In genomic region chr12:46224401-46224800, GRCh38 we compare ENCODE assay signal across 13 cellular contexts. TPM values are rescaled to one million over a fixed set of nuclear protein-coding genes. Genes with fewer than 3 reads are reported as not detected.
DNase-seq lines count a peak whose midpoint lies in the region; ATAC-seq and TF ChIP-seq lines count a peak whose summit lies in the region.
"Had no signal": no experiment of that assay in that cellular context is flagged by ENCODE, and none has a peak within 500 bp of the region (broad histone marks: within the 10 kb centered on the region; RNA-seq: fewer than 3 reads in every experiment).

No MANE protein-coding gene starts in this region.

- peaks cover 99% of the 10 kb centered on the region for H3K36me3 Mint-ChIP-seq in activated T-cell treated with anti-CD3 and anti-CD28 coated beads, Interleukin-2, amount 50 U/mL, for 24 hours (ENCODE audit: low read depth)

- TF ChIP-seq CTCF in lower lobe of right lung (IDR thresholded peaks at IDR 0.05) (no peak), tibial nerve (IDR thresholded peaks at IDR 0.05) (no peak)

- no peaks in the 10 kb centered on the region for H3K27me3 Mint-ChIP-seq in activated T-cell treated with anti-CD3 and anti-CD28 coated beads, Interleukin-2, amount 50 U/mL, for 24 hours

- peaks cover 86% of the 10 kb centered on the region for H3K4me1 Mint-ChIP-seq in activated T-cell treated with anti-CD3 and anti-CD28 coated beads, Interleukin-2, amount 50 U/mL, for 24 hours (ENCODE audit: low read depth)
- H3K4me1 Mint-ChIP-seq: nephron progenitor cell had no signal

- peak overlapping the region; percentile 87 for H3K27ac Mint-ChIP-seq in activated T-cell treated with anti-CD3 and anti-CD28 coated beads, Interleukin-2, amount 50 U/mL, for 24 hours
- H3K27ac Mint-ChIP-seq: nephron progenitor cell had no signal

- no peak overlapping the region for H3K4me3 Mint-ChIP-seq in activated T-cell treated with anti-CD3 and anti-CD28 coated beads, Interleukin-2, amount 50 U/mL, for 24 hours
- H3K4me3 Mint-ChIP-seq: nephron progenitor cell had no signal

- H3K4me3 ChIP-seq in lower lobe of right lung: no peak overlapping the region
- H3K4me3 ChIP-seq in tibial nerve: no peak overlapping the region
- H3K4me3 ChIP-seq: cardiac muscle cell, testis had no signal

- DNase-seq in activated T-cell treated with anti-CD3 and anti-CD28 coated beads, Interleukin-2, amount 50 U/mL, for 24 hours: no peak
- DNase-seq in activated T-cell treated with anti-CD3 and anti-CD28 coated beads, Interleukin-2, amount 50 U/mL, for 48 hours: no peak
- DNase-seq in astrocyte of the hippocampus (ENCODE audit: low read depth, low spot score): peak; percentile 30
- no peak for DNase-seq in lower lobe of right lung
- peak; percentile 37 to 63 for DNase-seq in tibial nerve (ENCODE audit: low spot score in 2 of 2)
- no peak for DNase-seq in kidney tubule cell (ENCODE audit: low spot score)
- DNase-seq in DMS153 treated with DMSO at 0.1 percent for 48 hours (lab: John Stamatoyannopoulos, UW; ENCODE audit: unreplicated experiment): no peak
- DNase-seq in stimulated activated CD4-positive, alpha-beta T cell treated with anti-CD3 and anti-CD28 coated beads, Interleukin-12 subunit alpha, Interleukin-12 subunit beta, amount 100 ng/mL, for 4 hours: no peak
- DNase-seq: glutamatergic neuron, nephron progenitor cell, SHP77, testis had no signal

- H3K27ac ChIP-seq in lower lobe of right lung: no peak overlapping the region
- no peak overlapping the region for H3K27ac ChIP-seq in tibial nerve
- H3K27ac ChIP-seq: cardiac muscle cell, testis had no signal

- no peaks in the 10 kb centered on the region for H3K9me3 Mint-ChIP-seq in activated T-cell treated with anti-CD3 and anti-CD28 coated beads, Interleukin-2, amount 50 U/mL, for 24 hours
- H3K9me3 Mint-ChIP-seq: nephron progenitor cell had no signal

- intact Hi-C loops in lower lobe of right lung (cut with DNase I): no loop called here

- no peaks in the 10 kb centered on the region for H3K9me3 ChIP-seq in lower lobe of right lung
- no peaks in the 10 kb centered on the region for H3K9me3 ChIP-seq in tibial nerve
- H3K9me3 ChIP-seq: testis had no signal

- H3K4me1 ChIP-seq in lower lobe of right lung (peaks cover 40% of the 10 kb centered on the region), tibial nerve (peaks cover 0 to 22% (median 15%) of the 10 kb centered on the region in 4 donors)
- H3K4me1 ChIP-seq: testis had no signal

- ATAC-seq in lower lobe of right lung: peak; percentile 52 to 80

- peaks cover 4% of the 10 kb centered on the region for H3K36me3 ChIP-seq in lower lobe of right lung
- no peaks in the 10 kb centered on the region for H3K36me3 ChIP-seq in tibial nerve

- TF ChIP-seq POLR2A in tibial nerve (IDR thresholded peaks at IDR 0.05): no peak

- TF ChIP-seq EP300 in tibial nerve (IDR thresholded peaks at IDR 0.05): peak in 1 of 2 donors; percentile 59

- H3K27me3 ChIP-seq in lower lobe of right lung (ENCODE audit: low read depth): no peaks in the 10 kb centered on the region
- H3K27me3 ChIP-seq in tibial nerve: no peaks in the 10 kb centered on the region
- H3K27me3 ChIP-seq: cardiac muscle cell, testis had no signal

- 47 to 76% methylated on average over 1 of the region's 1 CpG for WGBS in tibial nerve, 2 donors

RNA-seq across cellular contexts. Expression of gene SLC38A1, which starts 44.4 kb away (rescaled TPM):
- total RNA-seq in lower lobe of right lung (45.8 TPM), tibial nerve (10 to 100 TPM in 2 of 4 donors, 1 to 10 TPM in 2; 7.0 to 11.8 (median 9.5) TPM)

Comparison
In these comparisons a context has a peak if more than half of its experiments do, and no peak if none do; other contexts are left out.
1. DNase-seq: peak in astrocyte of the hippocampus (single experiment) and tibial nerve (2 of 2); none in activated T-cell treated with anti-CD3 and anti-CD28 coated beads, Interleukin-2, amount 50 U/mL, for 24 hours (single experiment), activated T-cell treated with anti-CD3 and anti-CD28 coated beads, Interleukin-2, amount 50 U/mL, for 48 hours (0 of 2), lower lobe of right lung (single experiment), kidney tubule cell (single experiment), DMS153 treated with DMSO at 0.1 percent for 48 hours (single experiment) and stimulated activated CD4-positive, alpha-beta T cell treated with anti-CD3 and anti-CD28 coated beads, Interleukin-12 subunit alpha, Interleukin-12 subunit beta, amount 100 ng/mL, for 4 hours (single experiment).